16 cellular contexts compared by ENCODE assay signal in genomic region chr1:199720496-199720895, GRCh38.
"Had no signal": no experiment of that assay in that cellular context is flagged by ENCODE, and none has a peak within 500 bp of the region (broad histone marks: within the 10 kb centered on the region; RNA-seq: fewer than 3 reads in every experiment).

No MANE protein-coding gene starts in this region.

- H3K27me3 ChIP-seq: esophagus squamous epithelium, gastroesophageal sphincter had no signal

- H3K27ac ChIP-seq: esophagus squamous epithelium, gastroesophageal sphincter, psoas muscle had no signal

- ATAC-seq: gastroesophageal sphincter; left ventricle myocardium superior; psoas muscle; sciatic nerve; stimulated activated naive B cell treated with anti-CD40 and anti-IgM and Interleukin-4, amounts not matched to agents 10 μg/mL and 1 μg/mL and 100 μg/mL, for 72 hours had no signal

- H3K9me3 ChIP-seq: esophagus squamous epithelium, gastroesophageal sphincter, psoas muscle had no signal

- DNase-seq: esophagus squamous epithelium; foreskin fibroblast; glutamatergic neuron; immature natural killer cell; left ventricle myocardium superior; mesenchymal stem cell; naive B cell; nephron progenitor cell; psoas muscle; stimulated activated CD4-positive, alpha-beta T cell treated with anti-CD3 and anti-CD28 coated beads, Interleukin-2, amount 100 ng/mL, for 24 hours; stimulated activated CD4-positive, alpha-beta T cell treated with anti-CD3 and anti-CD28 coated beads, Interleukin-4, amount 100 ng/mL, for 4 hours; stimulated activated naive B cell treated with anti-CD40 and anti-IgM and Interleukin-4, amounts not matched to agents 10 μg/mL and 1 μg/mL and 100 μg/mL, for 72 hours; trophoblast cell had no signal

- H3K4me1 ChIP-seq: esophagus squamous epithelium, gastroesophageal sphincter, psoas muscle had no signal

- H3K4me3 ChIP-seq: esophagus squamous epithelium, gastroesophageal sphincter, lung, psoas muscle had no signal

- H3K36me3 ChIP-seq: esophagus squamous epithelium, gastroesophageal sphincter had no signal
